In genomic region chr11:60108631-60109030, GRCh38 we compare ENCODE assay signal across 20 cellular contexts. TPM values are rescaled to one million over a fixed set of nuclear protein-coding genes. Genes with fewer than 3 reads are reported as not detected.
"Had no signal": no experiment of that assay in that cellular context is flagged by ENCODE, and none has a peak within 500 bp of the region (broad histone marks: within the 10 kb centered on the region; RNA-seq: fewer than 3 reads in every experiment).

No MANE protein-coding gene starts in this region.

RNA-seq across cellular contexts. Expression of gene MS4A2, which starts 20.2 kb away (rescaled TPM):
- total RNA-seq: activated B cell treated with CpG ODN at 0.5 μM for 24 hours; activated CD4-positive, alpha-beta memory T cell treated with anti-CD3 and anti-CD28 coated beads for 36 hours; activated CD4-positive, alpha-beta T cell treated with anti-CD3 and anti-CD28 coated beads, Interleukin-2, amount 10 ng/mL, durations not matched to agents 24 days and 14 days; activated CD8-positive, alpha-beta memory T cell treated with anti-CD3 and anti-CD28 coated beads for 36 hours; activated CD8-positive, alpha-beta T cell treated with anti-CD3 and anti-CD28 coated beads for 36 hours; activated naive CD4-positive, alpha-beta T cell treated with anti-CD3 and anti-CD28 coated beads for 36 hours; activated naive CD4-positive, alpha-beta T cell treated with anti-CD3 and anti-CD28 coated beads, Interleukin-2, amount 50 U/mL, for 72 hours; activated naive CD8-positive, alpha-beta T cell treated with anti-CD3 and anti-CD28 coated beads for 36 hours; activated T-cell treated with anti-CD3 and anti-CD28 coated beads, Interleukin-2, amount 50 U/mL, for 4 hours; activated T-cell treated with anti-CD3 and anti-CD28 coated beads, Interleukin-2, amount 50 U/mL, for 72 hours; activated T-helper 1 cell treated with anti-CD3 and anti-CD28 coated beads, Interleukin-12 subunit alpha, Interleukin-12 subunit beta, Interleukin-2, Interleukin-4 antibody, amounts not matched to agents 30 ng/mL and 10 ng/mL and 1 ng/mL, durations not matched to agents 14 hours and 24 hours and 36 hours; activated T-helper 17 cell treated with anti-CD3 and anti-CD28 coated beads, Interleukin-2, amount 50 U/mL, for 72 hours; astrocyte; cerebellum; T-helper 1 cell treated with Interleukin-12 subunit alpha and Interleukin-12 subunit beta and Interleukin-4 antibody, amounts not matched to agents 30 ng/mL and 1 ng/mL, for 36 hours; T-helper 2 cell treated with Interferon-gamma antibody and Interleukin-4, amounts not matched to agents 100 ng/mL and 5 ng/mL, for 36 hours had no signal

RNA-seq across cellular contexts. Expression of gene MS4A3, which starts 52.2 kb away (rescaled TPM):
- total RNA-seq: activated B cell treated with CpG ODN at 0.5 μM for 24 hours; activated CD4-positive, alpha-beta memory T cell treated with anti-CD3 and anti-CD28 coated beads for 36 hours; activated CD4-positive, alpha-beta T cell treated with anti-CD3 and anti-CD28 coated beads, Interleukin-2, amount 10 ng/mL, durations not matched to agents 24 days and 14 days; activated CD8-positive, alpha-beta memory T cell treated with anti-CD3 and anti-CD28 coated beads for 36 hours; activated CD8-positive, alpha-beta T cell treated with anti-CD3 and anti-CD28 coated beads for 36 hours; activated naive CD4-positive, alpha-beta T cell treated with anti-CD3 and anti-CD28 coated beads for 36 hours; activated naive CD4-positive, alpha-beta T cell treated with anti-CD3 and anti-CD28 coated beads, Interleukin-2, amount 50 U/mL, for 72 hours; activated naive CD8-positive, alpha-beta T cell treated with anti-CD3 and anti-CD28 coated beads for 36 hours; activated T-cell treated with anti-CD3 and anti-CD28 coated beads, Interleukin-2, amount 50 U/mL, for 4 hours; activated T-cell treated with anti-CD3 and anti-CD28 coated beads, Interleukin-2, amount 50 U/mL, for 72 hours; activated T-helper 1 cell treated with anti-CD3 and anti-CD28 coated beads, Interleukin-12 subunit alpha, Interleukin-12 subunit beta, Interleukin-2, Interleukin-4 antibody, amounts not matched to agents 30 ng/mL and 10 ng/mL and 1 ng/mL, durations not matched to agents 14 hours and 24 hours and 36 hours; activated T-helper 17 cell treated with anti-CD3 and anti-CD28 coated beads, Interleukin-2, amount 50 U/mL, for 72 hours; adrenal gland; aorta; astrocyte; body of pancreas; breast epithelium; T-helper 1 cell treated with Interleukin-12 subunit alpha and Interleukin-12 subunit beta and Interleukin-4 antibody, amounts not matched to agents 30 ng/mL and 1 ng/mL, for 36 hours; T-helper 2 cell treated with Interferon-gamma antibody and Interleukin-4, amounts not matched to agents 100 ng/mL and 5 ng/mL, for 36 hours had no signal
- polyA plus RNA-seq: adrenal gland, aorta had no signal
